ENCODE assay signal across 22 cellular contexts in genomic region chr4:24764305-24764704, GRCh38. TPM values are rescaled to one million over a fixed set of nuclear protein-coding genes. Genes with fewer than 3 reads are reported as not detected.
DNase-seq lines count a peak whose midpoint lies in the region; ATAC-seq and TF ChIP-seq lines count a peak whose summit lies in the region.
"Had no signal": no experiment of that assay in that cellular context is flagged by ENCODE, and none has a peak within 500 bp of the region (broad histone marks: within the 10 kb centered on the region; RNA-seq: fewer than 3 reads in every experiment).

No MANE protein-coding gene starts in this region.

- 51 to 52% methylated on average over 3 of the region's 3 CpGs for WGBS in GM23248 (ENCODE audit: low coverage in 1 of 2, low lambda C conversion rate in 2 of 2, missing lambda C conversion rate in 2 of 2), 2 experiments

- H3K27me3 ChIP-seq in fibroblast of lung (ENCODE audit: control insufficient read depth, insufficient read depth, low read length) (no peaks in the 10 kb centered on the region), GM23248 (replicated peaks; ENCODE audit: insufficient read depth) (no peaks in the 10 kb centered on the region)
- H3K27me3 ChIP-seq: vagina had no signal

- H3K36me3 Mint-ChIP-seq in Calu3 (ENCODE audit: insufficient read depth, unreplicated experiment) (no peaks in the 10 kb centered on the region), nephron (ENCODE audit: low read depth) (no peaks in the 10 kb centered on the region), progenitor cell of endocrine pancreas (ENCODE audit: insufficient read depth) (no peaks in the 10 kb centered on the region)
- H3K36me3 Mint-ChIP-seq in activated CD4-positive, alpha-beta T cell treated with anti-CD3 and anti-CD28 coated beads for 36 hours (ENCODE audit: low read depth): no peaks in the 10 kb centered on the region

- H3K27ac ChIP-seq in fibroblast of lung (ENCODE audit: insufficient read depth, low read length) (no peak overlapping the region), GM23248 (no peak overlapping the region)
- H3K27ac ChIP-seq: BLaER1 treated with 17β-estradiol and CSF1 and Interleukin-3, amounts not matched to agents 10 nM and 100 nM; vagina had no signal

- POLR2A ChIA-PET in activated CD4-positive, alpha-beta T cell treated with anti-CD3 and anti-CD28 coated beads for 36 hours (lab: Charles Lee): no interaction called here

- no peaks in the 10 kb centered on the region for H3K9me3 Mint-ChIP-seq in Calu3 (ENCODE audit: low read depth, unreplicated experiment)
- H3K9me3 Mint-ChIP-seq in nephron: peaks cover 7% of the 10 kb centered on the region
- no peaks in the 10 kb centered on the region for H3K9me3 Mint-ChIP-seq in progenitor cell of endocrine pancreas (ENCODE audit: low read depth)
- peaks cover under 1% of the 10 kb centered on the region for H3K9me3 Mint-ChIP-seq in activated CD4-positive, alpha-beta T cell treated with anti-CD3 and anti-CD28 coated beads for 36 hours (ENCODE audit: low read depth)

- H3K4me1 ChIP-seq in fibroblast of lung (ENCODE audit: control insufficient read depth, extremely low read depth, insufficient read depth, low read length): peaks cover 11% of the 10 kb centered on the region
- peaks cover 19% of the 10 kb centered on the region for H3K4me1 ChIP-seq in GM23248 (ENCODE audit: insufficient read depth)

- H3K4me2 ChIP-seq in fibroblast of lung (ENCODE audit: extremely low read depth, insufficient read depth, low read length) (peak overlapping the region; percentile 54), GM23248 (ENCODE audit: unreplicated experiment) (no peak overlapping the region)
- H3K4me2 ChIP-seq: BLaER1 treated with 17β-estradiol and CSF1 and Interleukin-3, amounts not matched to agents 10 nM and 100 nM had no signal

- H3K79me2 ChIP-seq in fibroblast of lung (ENCODE audit: control insufficient read depth, insufficient read depth, low read length) (no peaks in the 10 kb centered on the region), GM23248 (ENCODE audit: insufficient read depth) (no peaks in the 10 kb centered on the region)

- H3K9me3 ChIP-seq in fibroblast of lung (ENCODE audit: control insufficient read depth, insufficient read depth, low read depth, low read length) (no peaks in the 10 kb centered on the region), GM23248 (ENCODE audit: low read depth) (no peaks in the 10 kb centered on the region)
- H3K9me3 ChIP-seq: vagina had no signal

- no peak for TF ChIP-seq CTCF in Calu3 (IDR thresholded peaks at IDR 0.05; ENCODE audit: unreplicated experiment)
- TF ChIP-seq CTCF in fibroblast of lung (conservative IDR thresholded peaks at IDR 0.05 in 1 of 2, IDR thresholded peaks at IDR 0.05 in 1 of 2; ENCODE audit: low read depth in 1 of 2, low read length in 2 of 2): no peak
- no peak for TF ChIP-seq CTCF in nephron (IDR thresholded peaks at IDR 0.05; ENCODE audit: unreplicated experiment in 3 of 3)
- TF ChIP-seq CTCF in progenitor cell of endocrine pancreas (IDR thresholded peaks at IDR 0.05; ENCODE audit: unreplicated experiment): no peak

- H4K20me1 ChIP-seq in fibroblast of lung (ENCODE audit: control insufficient read depth, extremely low read depth, insufficient read depth, low read length): no peaks in the 10 kb centered on the region
- H4K20me1 ChIP-seq in GM23248 (ENCODE audit: insufficient read depth): no peaks in the 10 kb centered on the region
- H4K20me1 ChIP-seq: BLaER1 treated with 17β-estradiol and CSF1 and Interleukin-3, amounts not matched to agents 10 nM and 100 nM had no signal

- intact Hi-C loops in Calu3 (cut with micrococcal nuclease; ENCODE audit: unreplicated experiment): no loop called here
- intact Hi-C loops in activated CD4-positive, alpha-beta T cell treated with anti-CD3 and anti-CD28 coated beads for 36 hours (cut with DNase I, micrococcal nuclease): no loop called here

- H3K27ac Mint-ChIP-seq in Calu3 (ENCODE audit: unreplicated experiment) (peak overlapping the region; percentile 42), nephron (peak overlapping the region in 2 of 3 experiments; percentile 12 to 45), progenitor cell of endocrine pancreas (no peak overlapping the region)
- no peak overlapping the region for H3K27ac Mint-ChIP-seq in activated CD4-positive, alpha-beta T cell treated with anti-CD3 and anti-CD28 coated beads for 36 hours
- H3K27ac Mint-ChIP-seq: nephron progenitor cell had no signal

- H3K4me3 ChIP-seq in fibroblast of lung (replicated peaks in 1 of 4; ENCODE audit: control extremely low read depth in 1 of 4, insufficient read depth in 1 of 4, low read depth in 3 of 4, low read length in 4 of 4) (no peak overlapping the region), GM23248 (no peak overlapping the region)
- H3K4me3 ChIP-seq: BLaER1 treated with 17β-estradiol and CSF1 and Interleukin-3, amounts not matched to agents 10 nM and 100 nM; vagina had no signal

- BruUV-seq in Calu3 (replicated peaks; lab: Mats Ljungman, UMichigan): no TSS peak

- ATAC-seq in activated CD4-positive, alpha-beta T cell treated with anti-CD3 and anti-CD28 coated beads for 36 hours: no peak
- ATAC-seq: activated T-cell treated with anti-CD3 and anti-CD28 coated beads, Interleukin-2, amount 50 U/mL, for 4 hours had no signal

- peaks cover 20% of the 10 kb centered on the region for H3K4me1 Mint-ChIP-seq in Calu3 (ENCODE audit: low read depth, unreplicated experiment)
- peaks cover 25% of the 10 kb centered on the region for H3K4me1 Mint-ChIP-seq in nephron
- peaks cover 2% of the 10 kb centered on the region for H3K4me1 Mint-ChIP-seq in progenitor cell of endocrine pancreas (ENCODE audit: low read depth)
- H3K4me1 Mint-ChIP-seq in activated CD4-positive, alpha-beta T cell treated with anti-CD3 and anti-CD28 coated beads for 36 hours: no peaks in the 10 kb centered on the region

- H3F3A ChIP-seq in GM23248 (ENCODE audit: insufficient read depth): 0 out of 2 replicates have a peak, but pooled peaks cover under 1% of the 10 kb centered on the region

- H3K9ac ChIP-seq in fibroblast of lung (ENCODE audit: insufficient read depth, low read length) (no peak overlapping the region), GM23248 (no peak overlapping the region)
- H3K9ac ChIP-seq: BLaER1 treated with 17β-estradiol and CSF1 and Interleukin-3, amounts not matched to agents 10 nM and 100 nM had no signal

- H3K9me2 ChIP-seq in GM23248 (ENCODE audit: insufficient read depth): no peaks in the 10 kb centered on the region

- in situ Hi-C loops in GM23248 (cut with MboI): no loop called here

- H3K4me3 Mint-ChIP-seq in Calu3 (ENCODE audit: low read depth, unreplicated experiment) (no peak overlapping the region), nephron (no peak overlapping the region), progenitor cell of endocrine pancreas (ENCODE audit: low read depth) (no peak overlapping the region)
- no peak overlapping the region for H3K4me3 Mint-ChIP-seq in activated CD4-positive, alpha-beta T cell treated with anti-CD3 and anti-CD28 coated beads for 36 hours
- H3K4me3 Mint-ChIP-seq: activated T-cell treated with anti-CD3 and anti-CD28 coated beads, Interleukin-2, amount 50 U/mL, for 4 hours; nephron progenitor cell had no signal

- CTCF ChIA-PET in Calu3 (lab: Charles Lee): interaction anchor here (0.6 to 1.0 kb wide), 2 partner anchors 9 to 69 kb away, joined by 3 read pairs; no protein-coding TSS in a partner anchor
- CTCF ChIA-PET in activated CD4-positive, alpha-beta T cell treated with anti-CD3 and anti-CD28 coated beads for 36 hours (lab: Charles Lee): no interaction called here

- no peak for DNase-seq in Calu3
- DNase-seq in RPMI7951 (ENCODE audit: low read depth): peak; percentile 44
- DNase-seq in fibroblast of lung (ENCODE audit: low read depth in 2 of 2): no peak
- DNase-seq in GDM1 (lab: John Stamatoyannopoulos, UW): no peak
- no peak for DNase-seq in GM23248
- DNase-seq in progenitor cell of endocrine pancreas (ENCODE audit: low spot score, unreplicated experiment): no peak
- no peak for DNase-seq in activated CD4-positive, alpha-beta T cell treated with anti-CD3 and anti-CD28 coated beads for 36 hours
- DNase-seq: activated CD4-positive, alpha-beta T cell treated with anti-CD3 and anti-CD28 coated beads for 4 hours; activated naive CD4-positive, alpha-beta T cell; activated T-cell treated with anti-CD3 and anti-CD28 coated beads, Interleukin-2, amount 50 U/mL, for 4 hours; HCEC 1CT; KBM-7; midbrain; NCI-H146; nephron progenitor cell; posterior cingulate gyrus; T-helper 1 cell had no signal

- H3K27me3 Mint-ChIP-seq in Calu3 (ENCODE audit: unreplicated experiment): no peaks in the 10 kb centered on the region
- H3K27me3 Mint-ChIP-seq in nephron (ENCODE audit: low read depth): no peaks in the 10 kb centered on the region
- no peaks in the 10 kb centered on the region for H3K27me3 Mint-ChIP-seq in progenitor cell of endocrine pancreas
- H3K27me3 Mint-ChIP-seq in activated CD4-positive, alpha-beta T cell treated with anti-CD3 and anti-CD28 coated beads for 36 hours: peaks cover 15% of the 10 kb centered on the region

- no peaks in the 10 kb centered on the region for H3K36me3 ChIP-seq in fibroblast of lung (ENCODE audit: control insufficient read depth, insufficient read depth, low read length)
- H3K36me3 ChIP-seq in GM23248 (ENCODE audit: low read depth): no peaks in the 10 kb centered on the region
- H3K36me3 ChIP-seq: BLaER1 treated with 17β-estradiol and CSF1 and Interleukin-3, amounts not matched to agents 10 nM and 100 nM; vagina had no signal

- H2AFZ ChIP-seq in fibroblast of lung (ENCODE audit: low read length) (no peak overlapping the region), GM23248 (no peak overlapping the region)

RNA-seq across cellular contexts. Expression of gene SOD3, which starts 31.1 kb away (rescaled TPM):
- total RNA-seq in Calu3 (2022) (26.2 and 33.7 TPM in 2 replicates), fibroblast of lung (16.7 and 34.8 TPM in 2 replicates), progenitor cell of endocrine pancreas (5.0 and 6.2 TPM in 2 replicates)
- total RNA-seq in RPMI7951 (2014; rRNA removed; shearing (Covaris generic)): 1.2 and 1.9 TPM in 2 replicates
- polyA plus RNA-seq in fibroblast of lung (17.2 and 19.6 TPM in 2 replicates), GM23248 (2016; fragmentation: Nextera tagmentation; extraction: Ambion mirVana) (9.2 and 10.1 TPM in 2 replicates)
- polyA plus RNA-seq in fibroblast of lung (2012): 47.1 and 51.7 TPM in 2 replicates
- polyA minus RNA-seq in fibroblast of lung (ENCODE audit: low replicate concordance): 9.7 and 17.2 TPM in 2 replicates
- total RNA-seq in GM23248 (2014; rRNA removed; shearing (Covaris generic)): 3.8 and 8.2 TPM in 2 replicates
- not detected for total RNA-seq in activated CD4-positive, alpha-beta T cell treated with anti-CD3 and anti-CD28 coated beads for 36 hours
- total RNA-seq: activated CD8-positive, alpha-beta memory T cell treated with anti-CD3 and anti-CD28 coated beads for 36 hours; dermis microvascular lymphatic vessel endothelial cell had no signal

Comparison
In these comparisons a context has a peak if more than half of its experiments do, and no peak if none do; other contexts are left out.
1. H3K27ac Mint-ChIP-seq: peak in Calu3 (single experiment) and nephron (2 of 3); none in progenitor cell of endocrine pancreas (single experiment) and activated CD4-positive, alpha-beta T cell treated with anti-CD3 and anti-CD28 coated beads for 36 hours (single experiment).